15 cellular contexts compared by ENCODE assay signal in genomic region chr1:59098668-59099067, GRCh38.
A peak's percentile ranks its signal among the peaks of the same experiment; 100 is the strongest.
DNase-seq lines count a peak whose midpoint lies in the region; ATAC-seq and TF ChIP-seq lines count a peak whose summit lies in the region.
"Had no signal": no experiment of that assay in that cellular context is flagged by ENCODE, and none has a peak within 500 bp of the region (broad histone marks: within the 10 kb centered on the region; RNA-seq: fewer than 3 reads in every experiment).

No MANE protein-coding gene starts in this region.

- H2BK5ac ChIP-seq in mesendoderm (ENCODE audit: low read length): no peak overlapping the region

- H3K27me3 ChIP-seq in right atrium auricular region: no peaks in the 10 kb centered on the region
- no peaks in the 10 kb centered on the region for H3K27me3 ChIP-seq in heart left ventricle
- no peaks in the 10 kb centered on the region for H3K27me3 ChIP-seq in mesendoderm (ENCODE audit: insufficient read depth, low read length, poor library complexity)
- H3K27me3 ChIP-seq in adrenal gland: no peaks in the 10 kb centered on the region

- H3K4ac ChIP-seq in mesendoderm (ENCODE audit: low read depth, low read length): no peak overlapping the region

- no peaks in the 10 kb centered on the region for H3K36me3 ChIP-seq in right atrium auricular region
- no peaks in the 10 kb centered on the region for H3K36me3 ChIP-seq in heart left ventricle
- H3K36me3 ChIP-seq in mesendoderm (ENCODE audit: control insufficient read depth, insufficient read depth, low read length): no peaks in the 10 kb centered on the region
- H3K36me3 ChIP-seq in adrenal gland (replicated peaks in 1 of 2): no peaks in the 10 kb centered on the region

- no peak overlapping the region for H3K18ac ChIP-seq in mesendoderm (ENCODE audit: low read length)

- no peaks in the 10 kb centered on the region for H3K79me1 ChIP-seq in mesendoderm (ENCODE audit: low read length)

- H3K4me3 ChIP-seq in right atrium auricular region (no peak overlapping the region), heart left ventricle (no peak overlapping the region), mesendoderm (ENCODE audit: low read length) (no peak overlapping the region), adrenal gland (no peak overlapping the region)

- no peak overlapping the region for H2AK5ac ChIP-seq in mesendoderm (ENCODE audit: low read length)

- no peak overlapping the region for H3K23ac ChIP-seq in mesendoderm (ENCODE audit: low read length)

- intact Hi-C loops in Right ventricle myocardium superior (cut with DNase I) (no loop called here), heart left ventricle (cut with DNase I) (no loop called here), adrenal gland (cut with DNase I) (no loop called here)

- H3K27ac ChIP-seq in right atrium auricular region (no peak overlapping the region), heart left ventricle (peak overlapping the region in 2 of 12 donors; percentile 41 to 45), mesendoderm (ENCODE audit: low read depth, low read length) (no peak overlapping the region), adrenal gland (no peak overlapping the region)

- H2BK120ac ChIP-seq in mesendoderm (ENCODE audit: low read depth, low read length): no peak overlapping the region

- 46 to 55% (median 52%) methylated on average over 3 of the region's 3 CpGs for WGBS in heart left ventricle, 4 donors
- no CpG with 5 or more reads among the region's 3 CpGs for WGBS in mesendoderm (ENCODE audit: extremely low coverage, insufficient coverage, low lambda C conversion rate)
- 75 to 78% (median 75%) methylated on average over 3 of the region's 3 CpGs for WGBS in adrenal gland, 4 donors

- peak overlapping the region; percentile 57 for H2BK15ac ChIP-seq in mesendoderm (replicated peaks; ENCODE audit: low read depth)

- DNase-seq in Right ventricle myocardium superior (no peak), right atrium auricular region (ENCODE audit: low spot score) (no peak), heart left ventricle (no peak), mesendoderm (no peak), adrenal gland (no peak)
- no peak for DNase-seq in activated CD4-positive, alpha-beta T cell treated with anti-CD3 and anti-CD28 coated beads, Interleukin-2, amount 50 U/mL, for 48 hours
- DNase-seq: 8988T; ACHN; C1 segment of cervical spinal cord; Calu3; CD4-positive, alpha-beta T cell; DMS79; IMR-90 had no signal

- H3K9me3 ChIP-seq in right atrium auricular region (no peaks in the 10 kb centered on the region), heart left ventricle (no peaks in the 10 kb centered on the region), adrenal gland (replicated peaks in 1 of 3) (no peaks in the 10 kb centered on the region)

- H4K8ac ChIP-seq in mesendoderm (ENCODE audit: low read depth, low read length): no peak overlapping the region

- H3K9ac ChIP-seq in mesendoderm (ENCODE audit: low read length): no peak overlapping the region

- H3K4me2 ChIP-seq in mesendoderm (ENCODE audit: low read length): no peak overlapping the region

- TF ChIP-seq POLR2A in heart left ventricle (IDR thresholded peaks at IDR 0.05): no peak
- TF ChIP-seq POLR2A in adrenal gland (IDR thresholded peaks at IDR 0.05): no peak

- H3K56ac ChIP-seq in mesendoderm (ENCODE audit: low read length): no peak overlapping the region

- peaks cover 0 to 15% of the 10 kb centered on the region in 2 donors for H3K4me1 ChIP-seq in right atrium auricular region
- H3K4me1 ChIP-seq in heart left ventricle: peaks cover 0 to 28% (median 6%) of the 10 kb centered on the region in 12 donors
- H3K4me1 ChIP-seq in mesendoderm (ENCODE audit: control insufficient read depth, low read depth, low read length): no peaks in the 10 kb centered on the region
- peaks cover 0 to 7% of the 10 kb centered on the region in 2 donors for H3K4me1 ChIP-seq in adrenal gland (replicated peaks in 1 of 2)

- TF ChIP-seq CTCF in right atrium auricular region (IDR thresholded peaks at IDR 0.05): no peak
- TF ChIP-seq CTCF in heart left ventricle (IDR thresholded peaks at IDR 0.05): no peak
- TF ChIP-seq CTCF in adrenal gland (IDR thresholded peaks at IDR 0.05): no peak

- ATAC-seq in Right ventricle myocardium superior (ENCODE audit: poor library complexity) (peak; percentile 51), heart left ventricle (peak; percentile 34 to 66 (median 54)), GM21529 (IDR thresholded peaks at IDR 0.05; ENCODE audit: unreplicated experiment) (no peak)
- ATAC-seq: HCT116 had no signal

- H4K5ac ChIP-seq in mesendoderm (ENCODE audit: low read length): no peak overlapping the region

- no peaks in the 10 kb centered on the region for H3K79me2 ChIP-seq in mesendoderm (ENCODE audit: control insufficient read depth, insufficient read depth, low read length)
